Comparison of ENCODE assay signal across 2 cellular contexts in the genomic region with DNA sequence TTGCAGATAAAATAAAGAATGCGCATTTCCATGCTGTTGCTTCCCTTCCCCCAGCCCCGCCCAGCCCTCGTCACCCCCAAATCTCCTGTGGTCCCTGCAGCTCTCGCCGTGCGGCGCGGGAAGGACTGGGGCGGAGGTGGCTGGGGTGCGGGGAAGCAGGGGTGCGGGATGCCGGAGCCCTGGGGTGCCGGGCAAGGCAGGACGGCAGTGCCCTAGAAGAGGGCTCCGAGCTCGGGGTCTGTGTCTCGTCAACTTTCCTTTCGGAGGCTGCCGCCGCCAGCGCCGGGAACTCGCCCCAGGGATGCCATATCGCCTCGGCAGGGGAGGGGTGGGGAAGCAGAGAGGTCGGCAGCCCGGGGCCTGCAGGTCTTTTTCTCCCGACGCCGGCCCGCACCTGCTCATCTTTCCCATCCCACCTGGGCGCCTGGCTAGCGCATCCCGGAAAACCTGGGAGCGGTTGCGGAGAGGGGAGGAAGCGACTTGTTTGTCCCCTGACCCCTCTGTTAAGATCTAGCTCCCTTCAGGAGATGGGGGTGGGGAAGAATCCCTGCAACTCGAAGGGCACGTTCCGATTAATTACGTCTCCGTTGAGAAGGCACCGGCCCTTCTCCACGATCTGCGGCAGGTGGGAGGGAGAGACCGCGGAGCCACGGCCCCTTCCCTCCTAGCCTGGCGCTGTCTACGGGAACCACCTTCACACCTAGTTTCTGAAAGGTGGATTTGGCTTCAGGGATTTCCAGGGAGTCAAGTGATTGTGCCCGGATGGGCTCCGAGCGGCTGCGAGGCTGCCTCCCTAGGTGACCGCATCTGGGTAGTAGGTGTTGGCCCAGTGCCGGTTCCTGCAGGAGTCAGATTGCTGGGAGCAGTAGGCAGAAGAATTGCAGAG.
TF ChIP-seq lines count a peak whose summit lies in the region.

No MANE protein-coding gene starts in this region.

TF ChIP-seq in H1, 55 proteins besides CTCF, POLR2A, EP300 and RAD21 (continues in another document):
- TF ChIP-seq CREB1 (IDR thresholded peaks at IDR 0.05) (no peak), KDM4A (IDR thresholded peaks at IDR 0.05; ENCODE audit: low read depth, low read length, severe bottlenecking) (peak; percentile 66), TAF1 (IDR thresholded peaks at IDR 0.05; ENCODE audit: low read depth, low read length) (no peak), SIX5 (IDR thresholded peaks at IDR 0.05; ENCODE audit: low read depth, low read length) (no peak), SIN3A (conservative IDR thresholded peaks at IDR 0.05 in 1 of 2, IDR thresholded peaks at IDR 0.05 in 1 of 2; ENCODE audit: low read depth in 1 of 2, low read length in 2 of 2) (0 out of 4 replicates have a peak, but pooled peaks have one; percentile 10 to 35), BACH1 (IDR thresholded peaks at IDR 0.05; ENCODE audit: low read length) (no peak), SRF (IDR thresholded peaks at IDR 0.05; ENCODE audit: low read depth, low read length) (no peak), EZH2 (IDR thresholded peaks at IDR 0.05; ENCODE audit: low read depth, low read length, severe bottlenecking) (peak; percentile 28), ASH2L (IDR thresholded peaks at IDR 0.05; ENCODE audit: low read length) (peak; percentile 86), CEBPB (IDR thresholded peaks at IDR 0.05; ENCODE audit: low read depth, low read length) (no peak), SUZ12 (IDR thresholded peaks at IDR 0.05; ENCODE audit: low read length) (no peak), SIRT6 (IDR thresholded peaks at IDR 0.05; ENCODE audit: low read length) (no peak), PHF8 (conservative IDR thresholded peaks at IDR 0.05; ENCODE audit: low read depth, low read length) (no peak)
- TF ChIP-seq, protein P1, sequence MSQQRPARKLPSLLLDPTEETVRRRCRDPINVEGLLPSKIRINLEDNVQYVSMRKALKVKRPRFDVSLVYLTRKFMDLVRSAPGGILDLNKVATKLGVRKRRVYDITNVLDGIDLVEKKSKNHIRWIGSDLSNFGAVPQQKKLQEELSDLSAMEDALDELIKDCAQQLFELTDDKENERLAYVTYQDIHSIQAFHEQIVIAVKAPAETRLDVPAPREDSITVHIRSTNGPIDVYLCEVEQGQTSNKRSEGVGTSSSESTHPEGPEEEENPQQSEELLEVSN (IDR thresholded peaks at IDR 0.05), result peak; percentile 52; the same call in 1 of the 2 replicates
- TF ChIP-seq, protein P2, sequence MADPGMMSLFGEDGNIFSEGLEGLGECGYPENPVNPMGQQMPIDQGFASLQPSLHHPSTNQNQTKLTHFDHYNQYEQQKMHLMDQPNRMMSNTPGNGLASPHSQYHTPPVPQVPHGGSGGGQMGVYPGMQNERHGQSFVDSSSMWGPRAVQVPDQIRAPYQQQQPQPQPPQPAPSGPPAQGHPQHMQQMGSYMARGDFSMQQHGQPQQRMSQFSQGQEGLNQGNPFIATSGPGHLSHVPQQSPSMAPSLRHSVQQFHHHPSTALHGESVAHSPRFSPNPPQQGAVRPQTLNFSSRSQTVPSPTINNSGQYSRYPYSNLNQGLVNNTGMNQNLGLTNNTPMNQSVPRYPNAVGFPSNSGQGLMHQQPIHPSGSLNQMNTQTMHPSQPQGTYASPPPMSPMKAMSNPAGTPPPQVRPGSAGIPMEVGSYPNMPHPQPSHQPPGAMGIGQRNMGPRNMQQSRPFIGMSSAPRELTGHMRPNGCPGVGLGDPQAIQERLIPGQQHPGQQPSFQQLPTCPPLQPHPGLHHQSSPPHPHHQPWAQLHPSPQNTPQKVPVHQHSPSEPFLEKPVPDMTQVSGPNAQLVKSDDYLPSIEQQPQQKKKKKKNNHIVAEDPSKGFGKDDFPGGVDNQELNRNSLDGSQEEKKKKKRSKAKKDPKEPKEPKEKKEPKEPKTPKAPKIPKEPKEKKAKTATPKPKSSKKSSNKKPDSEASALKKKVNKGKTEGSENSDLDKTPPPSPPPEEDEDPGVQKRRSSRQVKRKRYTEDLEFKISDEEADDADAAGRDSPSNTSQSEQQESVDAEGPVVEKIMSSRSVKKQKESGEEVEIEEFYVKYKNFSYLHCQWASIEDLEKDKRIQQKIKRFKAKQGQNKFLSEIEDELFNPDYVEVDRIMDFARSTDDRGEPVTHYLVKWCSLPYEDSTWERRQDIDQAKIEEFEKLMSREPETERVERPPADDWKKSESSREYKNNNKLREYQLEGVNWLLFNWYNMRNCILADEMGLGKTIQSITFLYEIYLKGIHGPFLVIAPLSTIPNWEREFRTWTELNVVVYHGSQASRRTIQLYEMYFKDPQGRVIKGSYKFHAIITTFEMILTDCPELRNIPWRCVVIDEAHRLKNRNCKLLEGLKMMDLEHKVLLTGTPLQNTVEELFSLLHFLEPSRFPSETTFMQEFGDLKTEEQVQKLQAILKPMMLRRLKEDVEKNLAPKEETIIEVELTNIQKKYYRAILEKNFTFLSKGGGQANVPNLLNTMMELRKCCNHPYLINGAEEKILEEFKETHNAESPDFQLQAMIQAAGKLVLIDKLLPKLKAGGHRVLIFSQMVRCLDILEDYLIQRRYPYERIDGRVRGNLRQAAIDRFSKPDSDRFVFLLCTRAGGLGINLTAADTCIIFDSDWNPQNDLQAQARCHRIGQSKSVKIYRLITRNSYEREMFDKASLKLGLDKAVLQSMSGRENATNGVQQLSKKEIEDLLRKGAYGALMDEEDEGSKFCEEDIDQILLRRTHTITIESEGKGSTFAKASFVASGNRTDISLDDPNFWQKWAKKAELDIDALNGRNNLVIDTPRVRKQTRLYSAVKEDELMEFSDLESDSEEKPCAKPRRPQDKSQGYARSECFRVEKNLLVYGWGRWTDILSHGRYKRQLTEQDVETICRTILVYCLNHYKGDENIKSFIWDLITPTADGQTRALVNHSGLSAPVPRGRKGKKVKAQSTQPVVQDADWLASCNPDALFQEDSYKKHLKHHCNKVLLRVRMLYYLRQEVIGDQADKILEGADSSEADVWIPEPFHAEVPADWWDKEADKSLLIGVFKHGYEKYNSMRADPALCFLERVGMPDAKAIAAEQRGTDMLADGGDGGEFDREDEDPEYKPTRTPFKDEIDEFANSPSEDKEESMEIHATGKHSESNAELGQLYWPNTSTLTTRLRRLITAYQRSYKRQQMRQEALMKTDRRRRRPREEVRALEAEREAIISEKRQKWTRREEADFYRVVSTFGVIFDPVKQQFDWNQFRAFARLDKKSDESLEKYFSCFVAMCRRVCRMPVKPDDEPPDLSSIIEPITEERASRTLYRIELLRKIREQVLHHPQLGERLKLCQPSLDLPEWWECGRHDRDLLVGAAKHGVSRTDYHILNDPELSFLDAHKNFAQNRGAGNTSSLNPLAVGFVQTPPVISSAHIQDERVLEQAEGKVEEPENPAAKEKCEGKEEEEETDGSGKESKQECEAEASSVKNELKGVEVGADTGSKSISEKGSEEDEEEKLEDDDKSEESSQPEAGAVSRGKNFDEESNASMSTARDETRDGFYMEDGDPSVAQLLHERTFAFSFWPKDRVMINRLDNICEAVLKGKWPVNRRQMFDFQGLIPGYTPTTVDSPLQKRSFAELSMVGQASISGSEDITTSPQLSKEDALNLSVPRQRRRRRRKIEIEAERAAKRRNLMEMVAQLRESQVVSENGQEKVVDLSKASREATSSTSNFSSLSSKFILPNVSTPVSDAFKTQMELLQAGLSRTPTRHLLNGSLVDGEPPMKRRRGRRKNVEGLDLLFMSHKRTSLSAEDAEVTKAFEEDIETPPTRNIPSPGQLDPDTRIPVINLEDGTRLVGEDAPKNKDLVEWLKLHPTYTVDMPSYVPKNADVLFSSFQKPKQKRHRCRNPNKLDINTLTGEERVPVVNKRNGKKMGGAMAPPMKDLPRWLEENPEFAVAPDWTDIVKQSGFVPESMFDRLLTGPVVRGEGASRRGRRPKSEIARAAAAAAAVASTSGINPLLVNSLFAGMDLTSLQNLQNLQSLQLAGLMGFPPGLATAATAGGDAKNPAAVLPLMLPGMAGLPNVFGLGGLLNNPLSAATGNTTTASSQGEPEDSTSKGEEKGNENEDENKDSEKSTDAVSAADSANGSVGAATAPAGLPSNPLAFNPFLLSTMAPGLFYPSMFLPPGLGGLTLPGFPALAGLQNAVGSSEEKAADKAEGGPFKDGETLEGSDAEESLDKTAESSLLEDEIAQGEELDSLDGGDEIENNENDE (IDR thresholded peaks at IDR 0.05; ENCODE audit: insufficient replicate concordance, low read length), result no peak

TF ChIP-seq in neural cell, 6 proteins besides CTCF, POLR2A, EP300 and RAD21:
- TF ChIP-seq, protein P3, sequence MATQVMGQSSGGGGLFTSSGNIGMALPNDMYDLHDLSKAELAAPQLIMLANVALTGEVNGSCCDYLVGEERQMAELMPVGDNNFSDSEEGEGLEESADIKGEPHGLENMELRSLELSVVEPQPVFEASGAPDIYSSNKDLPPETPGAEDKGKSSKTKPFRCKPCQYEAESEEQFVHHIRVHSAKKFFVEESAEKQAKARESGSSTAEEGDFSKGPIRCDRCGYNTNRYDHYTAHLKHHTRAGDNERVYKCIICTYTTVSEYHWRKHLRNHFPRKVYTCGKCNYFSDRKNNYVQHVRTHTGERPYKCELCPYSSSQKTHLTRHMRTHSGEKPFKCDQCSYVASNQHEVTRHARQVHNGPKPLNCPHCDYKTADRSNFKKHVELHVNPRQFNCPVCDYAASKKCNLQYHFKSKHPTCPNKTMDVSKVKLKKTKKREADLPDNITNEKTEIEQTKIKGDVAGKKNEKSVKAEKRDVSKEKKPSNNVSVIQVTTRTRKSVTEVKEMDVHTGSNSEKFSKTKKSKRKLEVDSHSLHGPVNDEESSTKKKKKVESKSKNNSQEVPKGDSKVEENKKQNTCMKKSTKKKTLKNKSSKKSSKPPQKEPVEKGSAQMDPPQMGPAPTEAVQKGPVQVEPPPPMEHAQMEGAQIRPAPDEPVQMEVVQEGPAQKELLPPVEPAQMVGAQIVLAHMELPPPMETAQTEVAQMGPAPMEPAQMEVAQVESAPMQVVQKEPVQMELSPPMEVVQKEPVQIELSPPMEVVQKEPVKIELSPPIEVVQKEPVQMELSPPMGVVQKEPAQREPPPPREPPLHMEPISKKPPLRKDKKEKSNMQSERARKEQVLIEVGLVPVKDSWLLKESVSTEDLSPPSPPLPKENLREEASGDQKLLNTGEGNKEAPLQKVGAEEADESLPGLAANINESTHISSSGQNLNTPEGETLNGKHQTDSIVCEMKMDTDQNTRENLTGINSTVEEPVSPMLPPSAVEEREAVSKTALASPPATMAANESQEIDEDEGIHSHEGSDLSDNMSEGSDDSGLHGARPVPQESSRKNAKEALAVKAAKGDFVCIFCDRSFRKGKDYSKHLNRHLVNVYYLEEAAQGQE (IDR thresholded peaks at IDR 0.05; ENCODE audit: borderline replicate concordance), result peak; percentile 7
- peak; percentile 43 for TF ChIP-seq MXI1 (conservative IDR thresholded peaks at IDR 0.05; ENCODE audit: poor library complexity, severe bottlenecking)
- peak; percentile 23 for TF ChIP-seq POLR2AphosphoS5 (IDR thresholded peaks at IDR 0.05)
- TF ChIP-seq TAF1 (IDR thresholded peaks at IDR 0.05; ENCODE audit: low read depth), result no peak
- TF ChIP-seq EZH2 (IDR thresholded peaks at IDR 0.05; ENCODE audit: borderline replicate concordance, insufficient read depth, low read length, poor library complexity, severe bottlenecking), result no peak
- TF ChIP-seq SMC3 (conservative IDR thresholded peaks at IDR 0.05; ENCODE audit: poor library complexity), result no peak
